Comparison of ENCODE assay signal across 9 cellular contexts in genomic region chr14:54642950-54643695, GRCh38.
DNase-seq lines count a peak whose midpoint lies in the region; ATAC-seq and TF ChIP-seq lines count a peak whose summit lies in the region.
"Had no signal": no experiment of that assay in that cellular context is flagged by ENCODE, and none has a peak within 500 bp of the region (broad histone marks: within the 10 kb centered on the region; RNA-seq: fewer than 3 reads in every experiment).

No MANE protein-coding gene starts in this region.

- peaks cover 4% of the 10 kb centered on the region for H3K36me3 ChIP-seq in mesodermal cell (ENCODE audit: control insufficient read depth, insufficient read depth, low read length)
- H3K36me3 ChIP-seq in suprapubic skin, result no peaks in the 10 kb centered on the region

- H3K27ac ChIP-seq in mesodermal cell (ENCODE audit: low read depth, low read length, severe bottlenecking) (peak overlapping the region; percentile 90), suprapubic skin (no peak overlapping the region)

- peak; percentile 8 for TF ChIP-seq CTCF in HFF-Myc (IDR thresholded peaks at IDR 0.05; ENCODE audit: low read depth, low read length, missing control alignments)
- TF ChIP-seq CTCF in suprapubic skin (IDR thresholded peaks at IDR 0.05), result no peak

- no peak for TF ChIP-seq POLR2A in suprapubic skin (IDR thresholded peaks at IDR 0.05)

- WGBS in mesodermal cell (ENCODE audit: insufficient coverage in 2 of 2), 2 experiments, result 48 to 52% methylated on average over 3 to 6 of the region's 7 CpGs
- WGBS in suprapubic skin, result 84% methylated on average over 7 of the region's 7 CpGs

- H3K9me3 ChIP-seq in mesodermal cell (ENCODE audit: control insufficient read depth, low read length), result no peaks in the 10 kb centered on the region
- H3K9me3 ChIP-seq in suprapubic skin, result no peaks in the 10 kb centered on the region

- H3K4me1 ChIP-seq in mesodermal cell (ENCODE audit: control insufficient read depth, insufficient read depth, low read length, poor library complexity, severe bottlenecking), result peaks cover 55% of the 10 kb centered on the region
- peaks cover 4% of the 10 kb centered on the region for H3K4me1 ChIP-seq in suprapubic skin

- H3K27me3 ChIP-seq in suprapubic skin, result no peaks in the 10 kb centered on the region

- DNase-seq in CD1c-positive myeloid dendritic cell (ENCODE audit: extremely low spot score) (peak; percentile 20), HFF-Myc (ENCODE audit: extremely low read depth, low read depth) (no peak), astrocyte of the hippocampus (ENCODE audit: low read depth, low spot score) (peak; percentile 48), NCI-H1105 treated with DMSO at 0.1 percent for 48 hours (lab: John Stamatoyannopoulos, UW) (no peak), suprapubic skin (ENCODE audit: low spot score in 2 of 2) (no peak), GF-D8 (lab: John Stamatoyannopoulos, UW) (no peak)
- DNase-seq: activated naive CD4-positive, alpha-beta T cell treated with Interleukin-2 at 50 U/mL for 16 hours had no signal

- no peak for ATAC-seq in HG03439 (IDR thresholded peaks at IDR 0.05; ENCODE audit: unreplicated experiment)

- H3K4me3 ChIP-seq in HFF-Myc (replicated peaks; ENCODE audit: low read depth, low read length) (no peak overlapping the region), mesodermal cell (ENCODE audit: extremely low read depth, insufficient read depth, low read length, poor library complexity, severe bottlenecking) (no peak overlapping the region), suprapubic skin (no peak overlapping the region)

- no peak for TF ChIP-seq EP300 in suprapubic skin (IDR thresholded peaks at IDR 0.05)

Comparison
In these comparisons a context has a peak if more than half of its experiments do, and no peak if none do; other contexts are left out.
1. DNase-seq: peak in CD1c-positive myeloid dendritic cell (single experiment) and astrocyte of the hippocampus (single experiment); none in HFF-Myc (single experiment), NCI-H1105 treated with DMSO at 0.1 percent for 48 hours (single experiment), suprapubic skin (0 of 2) and GF-D8 (single experiment).